ENCODE assay signal across 1 cellular context in the genomic region with DNA sequence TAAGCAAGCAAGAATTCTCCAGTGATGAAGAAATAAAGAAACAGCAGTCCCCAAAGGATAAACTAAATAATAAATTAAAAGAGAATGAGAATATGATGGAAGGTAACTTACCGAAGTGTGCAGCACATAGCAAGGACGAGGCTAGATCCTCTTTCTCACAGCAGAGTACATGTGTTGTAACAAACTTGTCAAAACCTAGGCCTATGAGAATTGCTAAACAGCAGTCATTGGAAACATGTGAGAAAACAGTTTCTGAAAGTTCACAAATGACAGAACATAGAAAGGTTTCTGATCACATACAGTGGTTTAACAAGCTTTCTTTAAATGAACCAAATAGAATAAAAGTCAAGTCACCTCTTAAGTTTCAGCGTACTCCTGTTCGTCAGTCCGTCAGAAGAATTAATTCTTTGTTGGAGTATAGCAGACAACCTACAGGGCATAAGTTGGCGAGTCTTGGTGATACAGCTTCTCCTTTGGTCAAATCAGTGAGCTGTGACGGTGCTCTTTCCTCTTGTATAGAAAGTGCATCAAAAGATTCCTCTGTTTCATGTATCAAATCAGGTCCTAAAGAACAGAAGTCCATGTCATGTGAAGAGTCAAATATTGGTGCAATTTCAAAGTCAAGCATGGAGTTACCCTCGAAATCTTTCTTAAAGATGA.
TF ChIP-seq lines count a peak whose summit lies in the region.

No MANE protein-coding gene starts in this region.

TF ChIP-seq in K562, 482 proteins besides CTCF, POLR2A, EP300 and RAD21:
- TF ChIP-seq, protein P1, sequence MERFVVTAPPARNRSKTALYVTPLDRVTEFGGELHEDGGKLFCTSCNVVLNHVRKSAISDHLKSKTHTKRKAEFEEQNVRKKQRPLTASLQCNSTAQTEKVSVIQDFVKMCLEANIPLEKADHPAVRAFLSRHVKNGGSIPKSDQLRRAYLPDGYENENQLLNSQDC (CRISPR knock-in tag; IDR thresholded peaks at IDR 0.05) = no peak
- peak; percentile 15; the same call in 1 of the 2 replicates for TF ChIP-seq SUPT5H (IDR thresholded peaks at IDR 0.05)
TF ChIP-seq in K562: peak in this region for 1.
